In genomic region chr12:51218607-51219161, GRCh38 we compare ENCODE assay signal across 8 cellular contexts. TPM values are rescaled to one million over a fixed set of nuclear protein-coding genes. Genes with fewer than 3 reads are reported as not detected.
DNase-seq lines count a peak whose midpoint lies in the region.

No MANE protein-coding gene starts in this region.

- peak overlapping the region; percentile 97 for H3K4me3 ChIP-seq in urinary bladder (ENCODE audit: low read depth, low read length)

- 49% methylated on average over 10 of the region's 10 CpGs for WGBS in urinary bladder

- in situ Hi-C loops in G401 (cut with HindIII; ENCODE audit: low sequenced_read_pairs) = no loop called here

- H3K4me1 ChIP-seq in urinary bladder (ENCODE audit: insufficient read depth) = no peaks in the 10 kb centered on the region

- no peaks in the 10 kb centered on the region for H3K36me3 ChIP-seq in urinary bladder (ENCODE audit: insufficient read depth)

- peak overlapping the region; percentile 57 for H3K27ac ChIP-seq in urinary bladder (ENCODE audit: low read depth)

- DNase-seq in G401 (ENCODE audit: low spot score) = peak; percentile 41
- DNase-seq in NCI-H524 (lab: John Stamatoyannopoulos, UW) = peak; percentile 38 to 49
- DNase-seq in cerebellar cortex (ENCODE audit: low spot score) = peak; percentile 33
- DNase-seq in lung microvascular endothelial cell (ENCODE audit: low read depth in 2 of 2) = peak; percentile 41 to 52
- no peak for DNase-seq in NCI-H1092 (lab: John Stamatoyannopoulos, UW)
- DNase-seq in KG1 (lab: John Stamatoyannopoulos, UW) = no peak
- no peak for DNase-seq in DMS79 treated with DMSO at 0.1 percent for 48 hours (lab: John Stamatoyannopoulos, UW)

RNA-seq across cellular contexts. Expression of gene POU6F1, which starts 0.8 kb away (rescaled TPM):
- total RNA-seq in G401 (2014; rRNA removed; shearing (Covaris generic)) = 0.98 and 4.1 TPM in 2 replicates
- total RNA-seq in lung microvascular endothelial cell = 1.3 and 3.0 TPM in 2 replicates
- 4.3 TPM for total RNA-seq in urinary bladder
- polyA plus RNA-seq in urinary bladder = 10.6 TPM

RNA-seq across cellular contexts. Expression of gene DAZAP2, which starts 19.9 kb away (rescaled TPM):
- 88.8 and 94.2 TPM in 2 replicates for total RNA-seq in G401 (2014; rRNA removed; shearing (Covaris generic))
- total RNA-seq in lung microvascular endothelial cell (68.5 and 73.7 TPM in 2 replicates), urinary bladder (89.1 TPM)
- 487 TPM for polyA plus RNA-seq in urinary bladder

RNA-seq across cellular contexts. Expression of gene TFCP2, which starts 45.7 kb away (rescaled TPM):
- 30.9 and 46.8 TPM in 2 replicates for total RNA-seq in G401 (2014; rRNA removed; shearing (Covaris generic))
- 8.9 and 14.1 TPM in 2 replicates for total RNA-seq in lung microvascular endothelial cell
- 20.8 TPM for total RNA-seq in urinary bladder
- polyA plus RNA-seq in urinary bladder = 21.5 TPM

RNA-seq across cellular contexts. Expression of gene SMAGP, which starts 51.5 kb away (rescaled TPM):
- total RNA-seq in G401 (2014; rRNA removed; shearing (Covaris generic)) = 2.7 and 7.5 TPM in 2 replicates
- 9.8 and 17.7 TPM in 2 replicates for total RNA-seq in lung microvascular endothelial cell
- 13.4 TPM for total RNA-seq in urinary bladder
- 10.0 TPM for polyA plus RNA-seq in urinary bladder

Comparison
In these comparisons a context has a peak if more than half of its experiments do, and no peak if none do; other contexts are left out.
1. DNase-seq: peak in G401 (single experiment), NCI-H524 (2 of 2), cerebellar cortex (single experiment) and lung microvascular endothelial cell (2 of 2); none in NCI-H1092 (single experiment), KG1 (single experiment) and DMS79 treated with DMSO at 0.1 percent for 48 hours (single experiment).